In the genomic region with DNA sequence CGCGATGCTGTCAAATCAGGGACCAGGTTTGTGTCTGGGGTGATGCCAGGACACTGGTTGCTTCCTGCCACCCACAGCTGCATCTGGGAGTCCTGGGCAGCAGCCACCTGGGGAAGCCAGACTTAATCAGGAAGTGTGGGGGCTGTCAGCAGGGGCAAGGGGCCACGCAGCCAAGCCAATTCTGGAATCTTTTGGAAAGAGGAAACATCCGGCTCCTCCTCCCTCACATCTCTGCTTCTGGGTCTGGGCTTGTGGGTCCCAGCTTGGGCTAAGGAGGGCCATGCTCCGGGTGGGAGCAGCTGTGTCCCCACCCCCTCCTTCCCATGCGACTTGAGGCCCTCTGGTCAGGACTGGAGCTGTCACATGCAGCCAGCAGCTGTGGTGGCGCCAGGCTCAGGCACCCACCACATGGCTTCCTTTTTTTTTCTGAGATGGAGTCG, we compare ENCODE assay signal across 1 cellular context.
TF ChIP-seq lines count a peak whose summit lies in the region.

No MANE protein-coding gene starts in this region.

TF ChIP-seq in SK-N-SH, 30 proteins besides CTCF, POLR2A, EP300 and RAD21 (continued from another document):
- TF ChIP-seq, protein P1, sequence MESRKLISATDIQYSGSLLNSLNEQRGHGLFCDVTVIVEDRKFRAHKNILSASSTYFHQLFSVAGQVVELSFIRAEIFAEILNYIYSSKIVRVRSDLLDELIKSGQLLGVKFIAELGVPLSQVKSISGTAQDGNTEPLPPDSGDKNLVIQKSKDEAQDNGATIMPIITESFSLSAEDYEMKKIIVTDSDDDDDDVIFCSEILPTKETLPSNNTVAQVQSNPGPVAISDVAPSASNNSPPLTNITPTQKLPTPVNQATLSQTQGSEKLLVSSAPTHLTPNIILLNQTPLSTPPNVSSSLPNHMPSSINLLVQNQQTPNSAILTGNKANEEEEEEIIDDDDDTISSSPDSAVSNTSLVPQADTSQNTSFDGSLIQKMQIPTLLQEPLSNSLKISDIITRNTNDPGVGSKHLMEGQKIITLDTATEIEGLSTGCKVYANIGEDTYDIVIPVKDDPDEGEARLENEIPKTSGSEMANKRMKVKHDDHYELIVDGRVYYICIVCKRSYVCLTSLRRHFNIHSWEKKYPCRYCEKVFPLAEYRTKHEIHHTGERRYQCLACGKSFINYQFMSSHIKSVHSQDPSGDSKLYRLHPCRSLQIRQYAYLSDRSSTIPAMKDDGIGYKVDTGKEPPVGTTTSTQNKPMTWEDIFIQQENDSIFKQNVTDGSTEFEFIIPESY (IDR thresholded peaks at IDR 0.05; ENCODE audit: borderline replicate concordance, low read depth), result no peak
